ENCODE assay signal across 1 cellular context in genomic region chr14:57346741-57347140, GRCh38.
A peak's percentile ranks its signal among the peaks of the same experiment; 100 is the strongest.
TF ChIP-seq lines count a peak whose summit lies in the region.

No MANE protein-coding gene starts in this region.

TF ChIP-seq in HepG2, 621 proteins besides CTCF, POLR2A, EP300 and RAD21 (continued from another document and continues in another):
- TF ChIP-seq SUZ12 (IDR thresholded peaks at IDR 0.05; ENCODE audit: low read depth, low read length), result no peak
- no peak for TF ChIP-seq ZSCAN5A (CRISPR knock-in tag; IDR thresholded peaks at IDR 0.05; ENCODE audit: borderline replicate concordance)
- TF ChIP-seq HMGXB3 (CRISPR knock-in tag; IDR thresholded peaks at IDR 0.05; ENCODE audit: borderline replicate concordance), result no peak
- no peak for TF ChIP-seq HNF4G (IDR thresholded peaks at IDR 0.05; ENCODE audit: borderline replicate concordance, low read depth, low read length)
- TF ChIP-seq HNF4G (CRISPR knock-in tag; IDR thresholded peaks at IDR 0.05; ENCODE audit: borderline replicate concordance, low read depth), result no peak
- TF ChIP-seq ZBTB8A (CRISPR knock-in tag; IDR thresholded peaks at IDR 0.05; ENCODE audit: borderline replicate concordance, low read depth), result no peak
- no peak for TF ChIP-seq RBM22 (optimal IDR thresholded peaks at IDR 0.05; ENCODE audit: low read length)
- no peak for TF ChIP-seq ZNF777 (CRISPR knock-in tag; IDR thresholded peaks at IDR 0.05)
- no peak for TF ChIP-seq GLMP (CRISPR knock-in tag; IDR thresholded peaks at IDR 0.05; ENCODE audit: borderline replicate concordance)
- TF ChIP-seq ZBTB44 (CRISPR knock-in tag; IDR thresholded peaks at IDR 0.05), result no peak
- no peak for TF ChIP-seq FLYWCH1 (CRISPR knock-in tag; IDR thresholded peaks at IDR 0.05)
- TF ChIP-seq ZNF10 (CRISPR knock-in tag; IDR thresholded peaks at IDR 0.05; ENCODE audit: borderline replicate concordance, low read depth), result no peak
- TF ChIP-seq ZNF251 (CRISPR knock-in tag; IDR thresholded peaks at IDR 0.05), result no peak
- no peak for TF ChIP-seq ZBTB1 (CRISPR knock-in tag; IDR thresholded peaks at IDR 0.05; ENCODE audit: borderline replicate concordance)
- no peak for TF ChIP-seq SP140L (CRISPR knock-in tag; IDR thresholded peaks at IDR 0.05; ENCODE audit: borderline replicate concordance)
- no peak for TF ChIP-seq ZSCAN25 (CRISPR knock-in tag; IDR thresholded peaks at IDR 0.05)
- TF ChIP-seq ZZZ3 (CRISPR knock-in tag; IDR thresholded peaks at IDR 0.05; ENCODE audit: borderline replicate concordance), result no peak
- no peak for TF ChIP-seq ZNF44 (CRISPR knock-in tag; IDR thresholded peaks at IDR 0.05)
- TF ChIP-seq ZFX (CRISPR knock-in tag; IDR thresholded peaks at IDR 0.05; ENCODE audit: low read depth), result no peak
- no peak for TF ChIP-seq NR1H2 (CRISPR knock-in tag; IDR thresholded peaks at IDR 0.05; ENCODE audit: borderline replicate concordance, low read depth)
- TF ChIP-seq ZNF432 (CRISPR knock-in tag; IDR thresholded peaks at IDR 0.05; ENCODE audit: borderline replicate concordance), result no peak
- no peak for TF ChIP-seq RBM39 (IDR thresholded peaks at IDR 0.05; ENCODE audit: low read depth, low read length, poor library complexity, severe bottlenecking)
- no peak for TF ChIP-seq ZNF235 (CRISPR knock-in tag; IDR thresholded peaks at IDR 0.05; ENCODE audit: borderline replicate concordance)
- TF ChIP-seq CC2D1A (CRISPR knock-in tag; IDR thresholded peaks at IDR 0.05), result no peak
- TF ChIP-seq MAFF (IDR thresholded peaks at IDR 0.05; ENCODE audit: low read depth, low read length), result no peak
- no peak for TF ChIP-seq HDAC6 (IDR thresholded peaks at IDR 0.05; ENCODE audit: low read depth, low read length)
- no peak for TF ChIP-seq ZFP91 (CRISPR knock-in tag; IDR thresholded peaks at IDR 0.05; ENCODE audit: borderline replicate concordance)
- no peak for TF ChIP-seq RORA (CRISPR knock-in tag; IDR thresholded peaks at IDR 0.05)
- TF ChIP-seq SALL2 (CRISPR knock-in tag; IDR thresholded peaks at IDR 0.05), result no peak
- no peak for TF ChIP-seq TEF (CRISPR knock-in tag; IDR thresholded peaks at IDR 0.05)
- TF ChIP-seq BCL3 (CRISPR knock-in tag; IDR thresholded peaks at IDR 0.05), result no peak
- TF ChIP-seq ZNF547 (CRISPR knock-in tag; IDR thresholded peaks at IDR 0.05), result no peak
- TF ChIP-seq MEIS1 (CRISPR knock-in tag; IDR thresholded peaks at IDR 0.05; ENCODE audit: borderline replicate concordance), result no peak
- TF ChIP-seq ZNF20 (CRISPR knock-in tag; IDR thresholded peaks at IDR 0.05), result no peak
- no peak for TF ChIP-seq ZNF382 (CRISPR knock-in tag; IDR thresholded peaks at IDR 0.05; ENCODE audit: borderline replicate concordance)
- TF ChIP-seq IRF1 (CRISPR knock-in tag; IDR thresholded peaks at IDR 0.05; ENCODE audit: low read depth), result no peak
- no peak for TF ChIP-seq KDM5B (CRISPR knock-in tag; IDR thresholded peaks at IDR 0.05; ENCODE audit: borderline replicate concordance)
- no peak for TF ChIP-seq ZNF891 (CRISPR knock-in tag; IDR thresholded peaks at IDR 0.05)
- TF ChIP-seq PAXIP1 (CRISPR knock-in tag; conservative IDR thresholded peaks at IDR 0.05), result peak; percentile 42; the same call in 1 of the 2 replicates
- TF ChIP-seq NR2C2 (CRISPR knock-in tag; IDR thresholded peaks at IDR 0.05; ENCODE audit: borderline replicate concordance), result no peak
- TF ChIP-seq PBX2 (CRISPR knock-in tag; IDR thresholded peaks at IDR 0.05), result no peak
- TF ChIP-seq SAP130 (CRISPR knock-in tag; IDR thresholded peaks at IDR 0.05; ENCODE audit: low read depth), result peak; percentile 41; the same call in 1 of the 2 replicates
- TF ChIP-seq MTA3 (CRISPR knock-in tag; IDR thresholded peaks at IDR 0.05), result no peak
- no peak for TF ChIP-seq PLRG1 (conservative IDR thresholded peaks at IDR 0.05)
- TF ChIP-seq SCMH1 (CRISPR knock-in tag; IDR thresholded peaks at IDR 0.05; ENCODE audit: borderline replicate concordance), result no peak
- TF ChIP-seq ZMYM4 (CRISPR knock-in tag; IDR thresholded peaks at IDR 0.05), result no peak
- TF ChIP-seq CBX1 (IDR thresholded peaks at IDR 0.05; ENCODE audit: low read depth), result no peak
- TF ChIP-seq FOXA3 (CRISPR knock-in tag; IDR thresholded peaks at IDR 0.05), result peak; percentile 84
- TF ChIP-seq ETV5 (CRISPR knock-in tag; IDR thresholded peaks at IDR 0.05; ENCODE audit: borderline replicate concordance), result no peak
- no peak for TF ChIP-seq ZNF75D (CRISPR knock-in tag; IDR thresholded peaks at IDR 0.05; ENCODE audit: borderline replicate concordance)
- TF ChIP-seq TOE1 (CRISPR knock-in tag; IDR thresholded peaks at IDR 0.05), result no peak
- 0 out of 2 replicates have a peak, but pooled peaks have one; percentile 16 for TF ChIP-seq NFE2L2 (IDR thresholded peaks at IDR 0.05; ENCODE audit: low read length)
- no peak for TF ChIP-seq KAT2B (IDR thresholded peaks at IDR 0.05; ENCODE audit: borderline replicate concordance, low read depth, low read length)
- no peak for TF ChIP-seq KDM4B (CRISPR knock-in tag; IDR thresholded peaks at IDR 0.05)
